ENCODE assay signal across 8 cellular contexts in the genomic region with DNA sequence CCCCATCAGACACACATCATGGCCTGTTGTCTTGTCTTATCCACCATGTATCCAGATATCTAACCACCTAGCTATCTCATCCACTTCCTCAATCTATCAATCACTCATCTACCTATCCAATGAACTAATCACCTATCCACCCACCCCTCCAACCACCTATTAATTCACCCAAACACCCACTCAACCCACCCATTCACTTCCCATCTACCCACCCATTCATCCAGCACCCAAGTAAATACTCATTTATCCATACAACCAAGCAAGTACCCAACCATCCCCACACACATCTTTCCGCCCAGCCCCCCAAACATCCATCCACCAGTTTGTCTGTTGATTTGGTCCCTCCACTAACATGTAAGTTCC. TPM values are rescaled to one million over a fixed set of nuclear protein-coding genes. Genes with fewer than 3 reads are reported as not detected.
DNase-seq lines count a peak whose midpoint lies in the region; ATAC-seq, FAIRE-seq and TF ChIP-seq lines count a peak whose summit lies in the region.
"Had no signal": no experiment of that assay in that cellular context is flagged by ENCODE, and none has a peak within 500 bp of the region (broad histone marks: within the 10 kb centered on the region; RNA-seq: fewer than 3 reads in every experiment).

No MANE protein-coding gene starts in this region.

- no peak for DNase-seq in GM12891 (ENCODE audit: insufficient read length, low spot score)
- no peak for DNase-seq in activated naive CD4-positive, alpha-beta T cell treated with anti-CD3 and anti-CD28 coated beads, Interleukin-2, amount 50 U/mL, for 72 hours (ENCODE audit: low spot score in 2 of 2)
- no peak for DNase-seq in HK-2 (ENCODE audit: unreplicated experiment)
- no peak for DNase-seq in 8988T
- no peak for DNase-seq in NCI-H446 (lab: John Stamatoyannopoulos, UW)

- H3K9me3 Mint-ChIP-seq in activated naive CD4-positive, alpha-beta T cell treated with anti-CD3 and anti-CD28 coated beads, Interleukin-2, amount 50 U/mL, for 72 hours = no peaks in the 10 kb centered on the region

- peak overlapping the region; percentile 6 for H2AFZ ChIP-seq in neuron (ENCODE audit: low read depth, low read length)

- H3K4me3 ChIP-seq in neuron (ENCODE audit: low read length) = peak overlapping the region; percentile 37

- H3K27ac Mint-ChIP-seq in activated naive CD4-positive, alpha-beta T cell treated with anti-CD3 and anti-CD28 coated beads, Interleukin-2, amount 50 U/mL, for 72 hours = peak overlapping the region; percentile 12 to 86

- no peak for ATAC-seq in activated naive CD4-positive, alpha-beta T cell treated with anti-CD3 and anti-CD28 coated beads, Interleukin-2, amount 50 U/mL, for 72 hours

- peaks cover 26% of the 10 kb centered on the region for H3K27me3 ChIP-seq in neuron (ENCODE audit: insufficient read depth, low read length)

- peaks cover 14% of the 10 kb centered on the region for H3K4me1 ChIP-seq in neuron (ENCODE audit: insufficient read depth, low read length)

- peaks cover 10% of the 10 kb centered on the region for H3K36me3 ChIP-seq in neuron (ENCODE audit: insufficient read depth, low read length)

- peaks cover 8 to 30% of the 10 kb centered on the region in 2 donors for H3K36me3 Mint-ChIP-seq in activated naive CD4-positive, alpha-beta T cell treated with anti-CD3 and anti-CD28 coated beads, Interleukin-2, amount 50 U/mL, for 72 hours

- no peak for FAIRE-seq in GM12891 (lab: Jason Lieb, UNC)

- no peaks in the 10 kb centered on the region for H3K9me3 ChIP-seq in neuron (ENCODE audit: low read length)

- TF ChIP-seq POLR2A in GM12891 (IDR thresholded peaks at IDR 0.05; ENCODE audit: low read depth, low read length) = no peak

TF ChIP-seq in GM12891, 5 proteins besides CTCF, POLR2A, EP300 and RAD21:
- TF ChIP-seq POLR2AphosphoS5 (IDR thresholded peaks at IDR 0.05; ENCODE audit: low read depth, low read length) (no peak), SPI1 (IDR thresholded peaks at IDR 0.05; ENCODE audit: low read depth, low read length) (peak; percentile 48; the same call in 1 of the 2 replicates), POU2F2 (IDR thresholded peaks at IDR 0.05; ENCODE audit: low read depth, low read length) (no peak), PAX5 (IDR thresholded peaks at IDR 0.05; ENCODE audit: insufficient read depth, low read length, severe bottlenecking) (no peak), TAF1 (IDR thresholded peaks at IDR 0.05; ENCODE audit: low read depth, low read length) (no peak)

RNA-seq across cellular contexts. Expression of gene WIZ, which starts 0.8 kb away (rescaled TPM):
- 9.0 TPM for polyA plus RNA-seq in GM12891 (2012; ENCODE audit: low read depth, missing spikeins)
- total RNA-seq in activated naive CD4-positive, alpha-beta T cell treated with anti-CD3 and anti-CD28 coated beads, Interleukin-2, amount 50 U/mL, for 72 hours = 10 to 100 TPM; 18.4 to 19.8 TPM

RNA-seq across cellular contexts. Expression of gene RASAL3, which starts 13.8 kb away (rescaled TPM):
- 31.9 TPM for polyA plus RNA-seq in GM12891 (2012; ENCODE audit: low read depth, missing spikeins)
- 100 to 1,000 TPM in 1 of 2 donors, 10 to 100 TPM in 1; 64.5 to 101 TPM for total RNA-seq in activated naive CD4-positive, alpha-beta T cell treated with anti-CD3 and anti-CD28 coated beads, Interleukin-2, amount 50 U/mL, for 72 hours

RNA-seq across cellular contexts. Expression of gene PGLYRP2, which starts 28.8 kb away (rescaled TPM):
- 0.04 TPM for polyA plus RNA-seq in GM12891 (2012; ENCODE audit: low read depth, missing spikeins)
- total RNA-seq in activated naive CD4-positive, alpha-beta T cell treated with anti-CD3 and anti-CD28 coated beads, Interleukin-2, amount 50 U/mL, for 72 hours = under 1 TPM; 0.09 to 0.29 TPM
- total RNA-seq: hepatocyte, LHCN-M2 had no signal
- polyA plus RNA-seq: hepatocyte had no signal

RNA-seq across cellular contexts. Expression of gene AKAP8L, which starts 31.7 kb away (rescaled TPM):
- polyA plus RNA-seq in GM12891 (2012; ENCODE audit: low read depth, missing spikeins) = 37.3 TPM
- total RNA-seq in activated naive CD4-positive, alpha-beta T cell treated with anti-CD3 and anti-CD28 coated beads, Interleukin-2, amount 50 U/mL, for 72 hours = 100 to 1,000 TPM in 1 of 2 donors, 10 to 100 TPM in 1; 70.9 to 114 TPM

RNA-seq across cellular contexts. Expression of gene CYP4F22, which starts 57.8 kb away (rescaled TPM):
- not detected for polyA plus RNA-seq in GM12891 (2012; ENCODE audit: low read depth, missing spikeins)
- under 1 TPM in 1 of 2 donors, not detected in 1; 0.72 TPM for total RNA-seq in activated naive CD4-positive, alpha-beta T cell treated with anti-CD3 and anti-CD28 coated beads, Interleukin-2, amount 50 U/mL, for 72 hours
- total RNA-seq: hepatocyte, LHCN-M2 had no signal
- polyA plus RNA-seq: hepatocyte had no signal
